In genomic region chr10:31353574-31353973, GRCh38 we compare ENCODE assay signal across 8 cellular contexts. TPM values are rescaled to one million over a fixed set of nuclear protein-coding genes. Genes with fewer than 3 reads are reported as not detected.
A peak's percentile ranks its signal among the peaks of the same experiment; 100 is the strongest.
DNase-seq lines count a peak whose midpoint lies in the region; ATAC-seq, FAIRE-seq and TF ChIP-seq lines count a peak whose summit lies in the region.

No MANE protein-coding gene starts in this region.

- DNase-seq in Daoy (ENCODE audit: low read depth) (peak; percentile 59), GM19239 (ENCODE audit: insufficient read length, low spot score) (no peak), SW480 (ENCODE audit: low spot score) (peak; percentile 64), iris pigment epithelial cell (ENCODE audit: low read depth) (peak; percentile 68), glutamatergic neuron (no peak), inferior parietal cortex (ENCODE audit: extremely low spot score) (no peak), GDM1 (lab: John Stamatoyannopoulos, UW) (no peak)

- no peaks in the 10 kb centered on the region for H3K36me3 Mint-ChIP-seq in glutamatergic neuron (ENCODE audit: unreplicated experiment)

- H3K4me3 Mint-ChIP-seq in glutamatergic neuron (ENCODE audit: unreplicated experiment) = no peak overlapping the region

- peaks cover 46% of the 10 kb centered on the region for H3K4me1 Mint-ChIP-seq in glutamatergic neuron (ENCODE audit: low read depth, unreplicated experiment)

- ATAC-seq in HG03103 (IDR thresholded peaks at IDR 0.05; ENCODE audit: low read depth, unreplicated experiment) = peak; percentile 90

- H3K27me3 Mint-ChIP-seq in glutamatergic neuron (ENCODE audit: unreplicated experiment) = no peaks in the 10 kb centered on the region

- FAIRE-seq in GM19239 (lab: Jason Lieb, UNC) = peak; percentile 96

- TF ChIP-seq CTCF in glutamatergic neuron (IDR thresholded peaks at IDR 0.05; ENCODE audit: partially characterized antibody, unreplicated experiment) = no peak

- no peaks in the 10 kb centered on the region for H3K9me3 Mint-ChIP-seq in glutamatergic neuron (ENCODE audit: unreplicated experiment)

- no peak overlapping the region for H3K27ac Mint-ChIP-seq in glutamatergic neuron (ENCODE audit: unreplicated experiment)

RNA-seq across cellular contexts. Expression of gene ZEB1, which starts 34.6 kb away (rescaled TPM):
- total RNA-seq in Daoy (2014; rRNA removed; shearing (Covaris generic)) = 11.3 and 14.9 TPM in 2 replicates
- total RNA-seq in glutamatergic neuron (ENCODE audit: unreplicated experiment) = 162 TPM

Comparison
In these comparisons a context has a peak if more than half of its experiments do, and no peak if none do; other contexts are left out.
1. DNase-seq: peak in Daoy (single experiment), SW480 (single experiment) and iris pigment epithelial cell (single experiment); none in GM19239 (single experiment), glutamatergic neuron (single experiment), inferior parietal cortex (single experiment) and GDM1 (single experiment).
2. RNA of gene ZEB1, which starts 34.6 kb away (total RNA-seq): 162 TPM in glutamatergic neuron (single experiment); 11.3 to 14.9 TPM in Daoy; every median in the first group is over 10 times any median in the second.